In genomic region chr5:103260951-103261350, GRCh38 we compare ENCODE assay signal across 8 cellular contexts. TPM values are rescaled to one million over a fixed set of nuclear protein-coding genes. Genes with fewer than 3 reads are reported as not detected.
A peak's percentile ranks its signal among the peaks of the same experiment; 100 is the strongest.
DNase-seq lines count a peak whose midpoint lies in the region; ATAC-seq and TF ChIP-seq lines count a peak whose summit lies in the region.

No MANE protein-coding gene starts in this region.

- H3K4me1 ChIP-seq in HUES6 (ENCODE audit: control insufficient read depth, insufficient read depth, low read length) (peaks cover 12% of the 10 kb centered on the region), SJCRH30 (no peaks in the 10 kb centered on the region; the same call in 1 of the 2 replicates)

- no peaks in the 10 kb centered on the region for H3K36me3 Mint-ChIP-seq in T-helper 2 cell treated with Interferon-gamma antibody and Interleukin-4, amounts not matched to agents 5 μg/mL and 100 μg/mL, for 36 hours (ENCODE audit: low read depth)
- H3K36me3 Mint-ChIP-seq in neural crest cell (ENCODE audit: low read depth), result no peaks in the 10 kb centered on the region

- H3K27me3 ChIP-seq in HUES6 (ENCODE audit: control insufficient read depth, insufficient read depth, low read length) (no peaks in the 10 kb centered on the region), SJCRH30 (no peaks in the 10 kb centered on the region)

- H3K36me3 ChIP-seq in HUES6 (ENCODE audit: control insufficient read depth, insufficient read depth, low read length) (no peaks in the 10 kb centered on the region), SJCRH30 (no peaks in the 10 kb centered on the region)

- no peak for DNase-seq in T-helper 2 cell treated with Interferon-gamma antibody and Interleukin-4, amounts not matched to agents 5 μg/mL and 100 μg/mL, for 36 hours (ENCODE audit: low spot score)
- DNase-seq in T-helper 2 cell, result no peak
- no peak for DNase-seq in neural crest cell (ENCODE audit: low read depth, low spot score)
- no peak for DNase-seq in SJCRH30
- DNase-seq in AG08395 (ENCODE audit: low spot score), result no peak
- DNase-seq in occipital lobe (lab: John Stamatoyannopoulos, UW), result no peak

- H3K4me3 Mint-ChIP-seq in T-helper 2 cell treated with Interferon-gamma antibody and Interleukin-4, amounts not matched to agents 5 μg/mL and 100 μg/mL, for 36 hours, result peak overlapping the region; percentile 49
- H3K4me3 Mint-ChIP-seq in neural crest cell, result peak overlapping the region; percentile 81

- peaks cover 6% of the 10 kb centered on the region for H3K27me3 Mint-ChIP-seq in T-helper 2 cell treated with Interferon-gamma antibody and Interleukin-4, amounts not matched to agents 5 μg/mL and 100 μg/mL, for 36 hours (ENCODE audit: low read depth)
- H3K27me3 Mint-ChIP-seq in neural crest cell (ENCODE audit: low read depth), result no peaks in the 10 kb centered on the region

- ATAC-seq in GM21737 (IDR thresholded peaks at IDR 0.05; ENCODE audit: unreplicated experiment), result peak; percentile 28

- H3K9me3 Mint-ChIP-seq in T-helper 2 cell treated with Interferon-gamma antibody and Interleukin-4, amounts not matched to agents 5 μg/mL and 100 μg/mL, for 36 hours, result no peaks in the 10 kb centered on the region
- no peaks in the 10 kb centered on the region for H3K9me3 Mint-ChIP-seq in neural crest cell

- H3K4me3 ChIP-seq in HUES6 (ENCODE audit: low read depth, low read length) (peak overlapping the region; percentile 17; the same call in 1 of the 2 replicates), SJCRH30 (no peak overlapping the region; the same call in 1 of the 2 replicates)

- TF ChIP-seq CTCF in neural crest cell (conservative IDR thresholded peaks at IDR 0.05), result no peak

- H3K9me3 ChIP-seq in HUES6 (ENCODE audit: control insufficient read depth, insufficient read depth, low read depth, low read length) (no peaks in the 10 kb centered on the region), SJCRH30 (replicated peaks) (no peaks in the 10 kb centered on the region)

- no peak overlapping the region for H3K27ac Mint-ChIP-seq in T-helper 2 cell treated with Interferon-gamma antibody and Interleukin-4, amounts not matched to agents 5 μg/mL and 100 μg/mL, for 36 hours
- no peak overlapping the region for H3K27ac Mint-ChIP-seq in neural crest cell (ENCODE audit: unreplicated experiment)

- H3K4me1 Mint-ChIP-seq in T-helper 2 cell treated with Interferon-gamma antibody and Interleukin-4, amounts not matched to agents 5 μg/mL and 100 μg/mL, for 36 hours (ENCODE audit: low read depth), result peaks cover 29% of the 10 kb centered on the region
- H3K4me1 Mint-ChIP-seq in neural crest cell, result peaks cover 67% of the 10 kb centered on the region

- H3K27ac ChIP-seq in HUES6 (ENCODE audit: low read depth, low read length), result no peak overlapping the region
- H3K27ac ChIP-seq in SJCRH30, result no peak overlapping the region

- no peak overlapping the region for H3K9ac ChIP-seq in HUES6 (ENCODE audit: low read length)

RNA-seq across cellular contexts. Expression of gene MACIR, which starts 2.4 kb away (rescaled TPM):
- total RNA-seq in neural crest cell (25.7 and 27.2 TPM in 2 replicates), occipital lobe (51.8 TPM)
- 17.2 and 19.1 TPM in 2 replicates for total RNA-seq in SJCRH30 (2014; rRNA removed; shearing (Covaris generic))
